ENCODE assay signal across 12 cellular contexts in genomic region chr17:49667854-49668253, GRCh38.
"Had no signal": no experiment of that assay in that cellular context is flagged by ENCODE, and none has a peak within 500 bp of the region (broad histone marks: within the 10 kb centered on the region; RNA-seq: fewer than 3 reads in every experiment).

No MANE protein-coding gene starts in this region.

- H3K27me3 ChIP-seq: heart right ventricle, pancreas, SJCRH30, thyroid gland had no signal

- DNase-seq: activated effector memory CD4-positive, alpha-beta T cell treated with anti-CD3 and anti-CD28 coated beads, Interleukin-2, amount 50 U/mL, for 16 hours; heart right ventricle; islet precursor cell; mesendoderm; pancreas; retina; SJCRH30; thyroid gland had no signal

- H3K9me3 ChIP-seq: heart right ventricle, pancreas, SJCRH30, thyroid gland had no signal

- H3K27ac ChIP-seq: pancreas, SJCRH30, thyroid gland had no signal

- FAIRE-seq: colon, frontal cortex, pancreas had no signal

- H3K36me3 ChIP-seq: pancreas, thyroid gland had no signal

- H3K4me3 ChIP-seq: heart right ventricle, pancreas, SJCRH30, skin epidermis, thyroid gland had no signal

- H3K4me1 ChIP-seq: SJCRH30 had no signal

- ATAC-seq: heart right ventricle, left lobe of liver, pancreas had no signal
